ENCODE assay signal across 27 cellular contexts in the genomic region with DNA sequence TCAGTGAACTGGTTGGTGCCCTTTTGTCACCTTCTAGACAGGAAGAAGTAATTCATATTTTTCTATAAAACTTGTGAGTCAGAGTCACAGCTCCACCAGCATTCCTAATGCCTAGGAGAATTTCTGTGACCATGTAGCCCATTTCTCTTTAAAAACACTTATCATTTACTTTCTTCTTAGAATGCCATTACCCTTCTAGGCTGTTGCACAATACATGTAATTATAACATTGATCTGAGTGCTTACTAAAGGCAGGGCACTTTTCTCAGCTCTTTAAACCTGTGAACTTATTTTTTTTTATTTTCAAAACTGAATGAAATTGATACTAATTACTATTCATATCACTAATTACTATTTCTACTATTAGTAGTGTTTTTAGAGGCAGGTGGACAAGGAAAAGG.
"Had no signal": no experiment of that assay in that cellular context is flagged by ENCODE, and none has a peak within 500 bp of the region (broad histone marks: within the 10 kb centered on the region; RNA-seq: fewer than 3 reads in every experiment).

No MANE protein-coding gene starts in this region.

- H3K27me3 ChIP-seq: esophagus squamous epithelium, neutrophil, right lobe of liver, suprapubic skin, tibial artery, upper lobe of right lung had no signal

- H3K9me3 ChIP-seq: esophagus squamous epithelium, neutrophil, right lobe of liver, suprapubic skin, tibial artery, upper lobe of right lung had no signal

- H3K36me3 ChIP-seq: esophagus squamous epithelium, neutrophil, right lobe of liver, suprapubic skin, tibial artery, upper lobe of right lung had no signal

- DNase-seq: activated CD4-positive, alpha-beta memory T cell treated with anti-CD3 and anti-CD28 coated beads for 36 hours; activated CD4-positive, alpha-beta T cell treated with anti-CD3 and anti-CD28 coated beads, Interleukin-2, amount 10 ng/mL, durations not matched to agents 24 days and 14 days; activated CD4-positive, CD25-positive, alpha-beta regulatory T cell treated with anti-CD3 and anti-CD28 coated beads, Interleukin-2, amount 50 U/mL, for 72 hours; activated CD8-positive, alpha-beta memory T cell treated with anti-CD3 and anti-CD28 coated beads, Interleukin-2, amount 50 U/mL, for 4 hours; activated effector memory CD4-positive, alpha-beta T cell treated with anti-CD3 and anti-CD28 coated beads, Interleukin-2, amount 50 U/mL, for 16 hours; activated naive CD4-positive, alpha-beta T cell treated with anti-CD3 and anti-CD28 coated beads for 36 hours; activated naive CD8-positive, alpha-beta T cell treated with anti-CD3 and anti-CD28 coated beads, Interleukin-2, amount 10 ng/mL, durations not matched to agents 7 days and 5 days; activated T-cell treated with anti-CD3 and anti-CD28 coated beads, Interleukin-2, amount 50 U/mL, for 1 hour; amniotic stem cell; caudate nucleus; effector CD4-positive, alpha-beta T cell; esophagus squamous epithelium; islet precursor cell; left cardiac atrium; mammary epithelial cell; nephron progenitor cell; right lobe of liver; stimulated activated CD4-positive, alpha-beta T cell treated with anti-CD3 and anti-CD28 coated beads, Interleukin-4, amount 100 ng/mL, for 24 hours; T1000; tibial artery; upper lobe of right lung had no signal

- H3K27ac ChIP-seq: epithelial cell of prostate, esophagus squamous epithelium, neutrophil, right lobe of liver, skin epidermis, suprapubic skin, tibial artery, upper lobe of right lung had no signal

- H3K4me1 ChIP-seq: right lobe of liver, suprapubic skin, tibial artery, upper lobe of right lung had no signal

- H3K4me3 ChIP-seq: esophagus squamous epithelium, right lobe of liver, skin epidermis, suprapubic skin, tibial artery, upper lobe of right lung had no signal

- FAIRE-seq: astrocyte, frontal cortex had no signal
